Comparison of ENCODE assay signal across 1 cellular context in the genomic region with DNA sequence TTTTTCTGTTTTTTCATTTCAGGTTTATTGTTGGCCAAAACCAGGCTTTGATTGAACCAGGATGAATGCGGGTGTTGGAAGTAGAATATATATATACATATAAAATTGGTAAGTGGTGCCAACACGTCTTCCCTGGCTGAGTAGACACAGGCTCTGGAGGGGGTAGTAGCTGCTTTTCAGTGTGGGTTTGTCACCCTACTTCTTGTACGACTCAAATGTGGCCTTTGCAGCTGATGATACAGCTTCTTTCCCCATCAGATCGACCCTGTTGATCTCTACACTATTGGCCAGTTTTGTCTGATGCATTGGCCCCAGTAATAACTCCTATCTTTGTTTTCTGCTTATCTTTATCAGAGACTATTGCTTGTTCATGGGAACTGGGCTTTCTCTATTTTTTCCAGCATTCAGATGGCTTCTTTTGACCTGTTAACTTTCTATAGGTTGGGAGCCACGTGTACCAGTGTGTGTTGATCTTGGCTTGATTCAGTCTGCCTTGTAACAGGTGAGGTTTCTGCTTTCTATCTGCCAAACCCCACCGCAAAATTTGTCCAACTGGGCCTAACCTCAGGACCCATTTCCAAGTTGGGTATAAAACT.
TF ChIP-seq lines count a peak whose summit lies in the region.

No MANE protein-coding gene starts in this region.

TF ChIP-seq in HepG2, 621 proteins besides CTCF, POLR2A, EP300 and RAD21 (continued from another document and continues in another):
- TF ChIP-seq, protein P1, sequence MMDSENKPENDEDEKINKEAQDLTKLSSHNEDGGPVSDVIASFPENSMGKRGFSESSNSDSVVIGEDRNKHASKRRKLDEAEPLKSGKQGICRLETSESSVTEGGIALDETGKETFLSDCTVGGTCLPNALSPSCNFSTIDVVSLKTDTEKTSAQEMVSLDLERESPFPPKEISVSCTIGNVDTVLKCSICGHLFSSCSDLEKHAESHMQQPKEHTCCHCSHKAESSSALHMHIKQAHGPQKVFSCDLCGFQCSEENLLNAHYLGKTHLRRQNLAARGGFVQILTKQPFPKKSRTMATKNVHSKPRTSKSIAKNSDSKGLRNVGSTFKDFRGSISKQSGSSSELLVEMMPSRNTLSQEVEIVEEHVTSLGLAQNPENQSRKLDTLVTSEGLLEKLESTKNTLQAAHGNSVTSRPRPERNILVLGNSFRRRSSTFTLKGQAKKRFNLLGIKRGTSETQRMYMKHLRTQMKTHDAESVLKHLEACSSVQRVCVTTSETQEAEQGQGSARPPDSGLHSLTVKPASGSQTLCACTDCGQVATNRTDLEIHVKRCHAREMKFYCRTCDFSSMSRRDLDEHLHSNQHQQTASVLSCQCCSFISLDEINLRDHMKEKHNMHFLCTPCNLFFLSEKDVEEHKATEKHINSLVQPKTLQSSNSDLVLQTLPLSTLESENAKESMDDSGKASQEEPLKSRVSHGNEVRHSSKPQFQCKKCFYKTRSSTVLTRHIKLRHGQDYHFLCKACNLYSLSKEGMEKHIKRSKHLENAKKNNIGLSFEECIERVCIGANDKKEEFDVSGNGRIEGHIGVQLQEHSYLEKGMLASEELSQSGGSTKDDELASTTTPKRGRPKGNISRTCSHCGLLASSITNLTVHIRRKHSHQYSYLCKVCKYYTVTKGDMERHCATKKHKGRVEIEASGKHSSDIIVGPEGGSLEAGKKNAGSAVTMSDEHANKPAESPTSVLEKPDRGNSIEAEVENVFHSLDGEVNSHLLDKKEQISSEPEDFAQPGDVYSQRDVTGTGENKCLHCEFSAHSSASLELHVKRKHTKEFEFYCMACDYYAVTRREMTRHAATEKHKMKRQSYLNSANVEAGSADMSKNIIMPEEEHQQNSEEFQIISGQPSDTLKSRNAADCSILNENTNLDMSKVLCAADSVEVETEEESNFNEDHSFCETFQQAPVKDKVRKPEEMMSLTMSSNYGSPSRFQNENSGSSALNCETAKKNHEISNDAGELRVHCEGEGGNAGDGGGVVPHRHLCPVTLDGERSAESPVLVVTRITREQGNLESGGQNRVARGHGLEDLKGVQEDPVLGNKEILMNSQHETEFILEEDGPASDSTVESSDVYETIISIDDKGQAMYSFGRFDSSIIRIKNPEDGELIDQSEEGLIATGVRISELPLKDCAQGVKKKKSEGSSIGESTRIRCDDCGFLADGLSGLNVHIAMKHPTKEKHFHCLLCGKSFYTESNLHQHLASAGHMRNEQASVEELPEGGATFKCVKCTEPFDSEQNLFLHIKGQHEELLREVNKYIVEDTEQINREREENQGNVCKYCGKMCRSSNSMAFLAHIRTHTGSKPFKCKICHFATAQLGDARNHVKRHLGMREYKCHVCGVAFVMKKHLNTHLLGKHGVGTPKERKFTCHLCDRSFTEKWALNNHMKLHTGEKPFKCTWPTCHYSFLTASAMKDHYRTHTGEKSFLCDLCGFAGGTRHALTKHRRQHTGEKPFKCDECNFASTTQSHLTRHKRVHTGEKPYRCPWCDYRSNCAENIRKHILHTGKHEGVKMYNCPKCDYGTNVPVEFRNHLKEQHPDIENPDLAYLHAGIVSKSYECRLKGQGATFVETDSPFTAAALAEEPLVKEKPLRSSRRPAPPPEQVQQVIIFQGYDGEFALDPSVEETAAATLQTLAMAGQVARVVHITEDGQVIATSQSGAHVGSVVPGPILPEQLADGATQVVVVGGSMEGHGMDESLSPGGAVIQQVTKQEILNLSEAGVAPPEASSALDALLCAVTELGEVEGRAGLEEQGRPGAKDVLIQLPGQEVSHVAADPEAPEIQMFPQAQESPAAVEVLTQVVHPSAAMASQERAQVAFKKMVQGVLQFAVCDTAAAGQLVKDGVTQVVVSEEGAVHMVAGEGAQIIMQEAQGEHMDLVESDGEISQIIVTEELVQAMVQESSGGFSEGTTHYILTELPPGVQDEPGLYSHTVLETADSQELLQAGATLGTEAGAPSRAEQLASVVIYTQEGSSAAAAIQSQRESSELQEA (CRISPR knock-in tag; IDR thresholded peaks at IDR 0.05; ENCODE audit: not compliant biosample characterization), result no peak
- 0 out of 2 replicates have a peak, but pooled peaks have one; percentile 1 for TF ChIP-seq ETV5 (CRISPR knock-in tag; IDR thresholded peaks at IDR 0.05; ENCODE audit: borderline replicate concordance)
- no peak; the same call in 1 of the 2 replicates for TF ChIP-seq ZBED4 (CRISPR knock-in tag; IDR thresholded peaks at IDR 0.05; ENCODE audit: borderline replicate concordance)
- no peak for TF ChIP-seq TMF1 (CRISPR knock-in tag; IDR thresholded peaks at IDR 0.05; ENCODE audit: low read depth)
- TF ChIP-seq ERF (CRISPR knock-in tag; IDR thresholded peaks at IDR 0.05), result no peak
- TF ChIP-seq ZNF761 (CRISPR knock-in tag; conservative IDR thresholded peaks at IDR 0.05), result no peak
- no peak for TF ChIP-seq SALL1 (CRISPR knock-in tag; IDR thresholded peaks at IDR 0.05)
- no peak for TF ChIP-seq HIVEP1 (CRISPR knock-in tag; IDR thresholded peaks at IDR 0.05)
- TF ChIP-seq ZNF264 (CRISPR knock-in tag; IDR thresholded peaks at IDR 0.05), result no peak
- TF ChIP-seq SYNCRIP (IDR thresholded peaks at IDR 0.05; ENCODE audit: insufficient read depth, low read depth, low read length), result no peak
- TF ChIP-seq, protein P2, sequence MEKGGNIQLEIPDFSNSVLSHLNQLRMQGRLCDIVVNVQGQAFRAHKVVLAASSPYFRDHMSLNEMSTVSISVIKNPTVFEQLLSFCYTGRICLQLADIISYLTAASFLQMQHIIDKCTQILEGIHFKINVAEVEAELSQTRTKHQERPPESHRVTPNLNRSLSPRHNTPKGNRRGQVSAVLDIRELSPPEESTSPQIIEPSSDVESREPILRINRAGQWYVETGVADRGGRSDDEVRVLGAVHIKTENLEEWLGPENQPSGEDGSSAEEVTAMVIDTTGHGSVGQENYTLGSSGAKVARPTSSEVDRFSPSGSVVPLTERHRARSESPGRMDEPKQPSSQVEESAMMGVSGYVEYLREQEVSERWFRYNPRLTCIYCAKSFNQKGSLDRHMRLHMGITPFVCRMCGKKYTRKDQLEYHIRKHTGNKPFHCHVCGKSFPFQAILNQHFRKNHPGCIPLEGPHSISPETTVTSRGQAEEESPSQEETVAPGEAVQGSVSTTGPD (CRISPR knock-in tag; IDR thresholded peaks at IDR 0.05), result no peak
- TF ChIP-seq, protein P3, sequence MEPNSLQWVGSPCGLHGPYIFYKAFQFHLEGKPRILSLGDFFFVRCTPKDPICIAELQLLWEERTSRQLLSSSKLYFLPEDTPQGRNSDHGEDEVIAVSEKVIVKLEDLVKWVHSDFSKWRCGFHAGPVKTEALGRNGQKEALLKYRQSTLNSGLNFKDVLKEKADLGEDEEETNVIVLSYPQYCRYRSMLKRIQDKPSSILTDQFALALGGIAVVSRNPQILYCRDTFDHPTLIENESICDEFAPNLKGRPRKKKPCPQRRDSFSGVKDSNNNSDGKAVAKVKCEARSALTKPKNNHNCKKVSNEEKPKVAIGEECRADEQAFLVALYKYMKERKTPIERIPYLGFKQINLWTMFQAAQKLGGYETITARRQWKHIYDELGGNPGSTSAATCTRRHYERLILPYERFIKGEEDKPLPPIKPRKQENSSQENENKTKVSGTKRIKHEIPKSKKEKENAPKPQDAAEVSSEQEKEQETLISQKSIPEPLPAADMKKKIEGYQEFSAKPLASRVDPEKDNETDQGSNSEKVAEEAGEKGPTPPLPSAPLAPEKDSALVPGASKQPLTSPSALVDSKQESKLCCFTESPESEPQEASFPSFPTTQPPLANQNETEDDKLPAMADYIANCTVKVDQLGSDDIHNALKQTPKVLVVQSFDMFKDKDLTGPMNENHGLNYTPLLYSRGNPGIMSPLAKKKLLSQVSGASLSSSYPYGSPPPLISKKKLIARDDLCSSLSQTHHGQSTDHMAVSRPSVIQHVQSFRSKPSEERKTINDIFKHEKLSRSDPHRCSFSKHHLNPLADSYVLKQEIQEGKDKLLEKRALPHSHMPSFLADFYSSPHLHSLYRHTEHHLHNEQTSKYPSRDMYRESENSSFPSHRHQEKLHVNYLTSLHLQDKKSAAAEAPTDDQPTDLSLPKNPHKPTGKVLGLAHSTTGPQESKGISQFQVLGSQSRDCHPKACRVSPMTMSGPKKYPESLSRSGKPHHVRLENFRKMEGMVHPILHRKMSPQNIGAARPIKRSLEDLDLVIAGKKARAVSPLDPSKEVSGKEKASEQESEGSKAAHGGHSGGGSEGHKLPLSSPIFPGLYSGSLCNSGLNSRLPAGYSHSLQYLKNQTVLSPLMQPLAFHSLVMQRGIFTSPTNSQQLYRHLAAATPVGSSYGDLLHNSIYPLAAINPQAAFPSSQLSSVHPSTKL (CRISPR knock-in tag; IDR thresholded peaks at IDR 0.05), result no peak
- TF ChIP-seq, protein P4, sequence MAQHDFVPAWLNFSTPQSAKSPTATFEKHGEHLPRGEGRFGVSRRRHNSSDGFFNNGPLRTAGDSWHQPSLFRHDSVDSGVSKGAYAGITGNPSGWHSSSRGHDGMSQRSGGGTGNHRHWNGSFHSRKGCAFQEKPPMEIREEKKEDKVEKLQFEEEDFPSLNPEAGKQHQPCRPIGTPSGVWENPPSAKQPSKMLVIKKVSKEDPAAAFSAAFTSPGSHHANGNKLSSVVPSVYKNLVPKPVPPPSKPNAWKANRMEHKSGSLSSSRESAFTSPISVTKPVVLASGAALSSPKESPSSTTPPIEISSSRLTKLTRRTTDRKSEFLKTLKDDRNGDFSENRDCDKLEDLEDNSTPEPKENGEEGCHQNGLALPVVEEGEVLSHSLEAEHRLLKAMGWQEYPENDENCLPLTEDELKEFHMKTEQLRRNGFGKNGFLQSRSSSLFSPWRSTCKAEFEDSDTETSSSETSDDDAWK (CRISPR knock-in tag; IDR thresholded peaks at IDR 0.05), result no peak
- TF ChIP-seq RNF2 (conservative IDR thresholded peaks at IDR 0.05; ENCODE audit: low read depth), result no peak
- no peak for TF ChIP-seq ZNF292 (CRISPR knock-in tag; IDR thresholded peaks at IDR 0.05; ENCODE audit: borderline replicate concordance, low read depth)
- no peak for TF ChIP-seq TSC22D2 (CRISPR knock-in tag; IDR thresholded peaks at IDR 0.05; ENCODE audit: borderline replicate concordance)
- no peak for TF ChIP-seq ZFP36L1 (CRISPR knock-in tag; IDR thresholded peaks at IDR 0.05)
- TF ChIP-seq POLR2G (IDR thresholded peaks at IDR 0.05; ENCODE audit: low read depth, low read length), result no peak
- no peak for TF ChIP-seq FOXK1 (CRISPR knock-in tag; IDR thresholded peaks at IDR 0.05; ENCODE audit: borderline replicate concordance, low read depth)
- TF ChIP-seq CHD4 (IDR thresholded peaks at IDR 0.05; ENCODE audit: borderline replicate concordance, low read length), result no peak
- TF ChIP-seq, protein P5, sequence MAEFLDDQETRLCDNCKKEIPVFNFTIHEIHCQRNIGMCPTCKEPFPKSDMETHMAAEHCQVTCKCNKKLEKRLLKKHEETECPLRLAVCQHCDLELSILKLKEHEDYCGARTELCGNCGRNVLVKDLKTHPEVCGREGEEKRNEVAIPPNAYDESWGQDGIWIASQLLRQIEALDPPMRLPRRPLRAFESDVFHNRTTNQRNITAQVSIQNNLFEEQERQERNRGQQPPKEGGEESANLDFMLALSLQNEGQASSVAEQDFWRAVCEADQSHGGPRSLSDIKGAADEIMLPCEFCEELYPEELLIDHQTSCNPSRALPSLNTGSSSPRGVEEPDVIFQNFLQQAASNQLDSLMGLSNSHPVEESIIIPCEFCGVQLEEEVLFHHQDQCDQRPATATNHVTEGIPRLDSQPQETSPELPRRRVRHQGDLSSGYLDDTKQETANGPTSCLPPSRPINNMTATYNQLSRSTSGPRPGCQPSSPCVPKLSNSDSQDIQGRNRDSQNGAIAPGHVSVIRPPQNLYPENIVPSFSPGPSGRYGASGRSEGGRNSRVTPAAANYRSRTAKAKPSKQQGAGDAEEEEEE (CRISPR knock-in tag; IDR thresholded peaks at IDR 0.05; ENCODE audit: borderline replicate concordance), result no peak
- TF ChIP-seq, protein P6, sequence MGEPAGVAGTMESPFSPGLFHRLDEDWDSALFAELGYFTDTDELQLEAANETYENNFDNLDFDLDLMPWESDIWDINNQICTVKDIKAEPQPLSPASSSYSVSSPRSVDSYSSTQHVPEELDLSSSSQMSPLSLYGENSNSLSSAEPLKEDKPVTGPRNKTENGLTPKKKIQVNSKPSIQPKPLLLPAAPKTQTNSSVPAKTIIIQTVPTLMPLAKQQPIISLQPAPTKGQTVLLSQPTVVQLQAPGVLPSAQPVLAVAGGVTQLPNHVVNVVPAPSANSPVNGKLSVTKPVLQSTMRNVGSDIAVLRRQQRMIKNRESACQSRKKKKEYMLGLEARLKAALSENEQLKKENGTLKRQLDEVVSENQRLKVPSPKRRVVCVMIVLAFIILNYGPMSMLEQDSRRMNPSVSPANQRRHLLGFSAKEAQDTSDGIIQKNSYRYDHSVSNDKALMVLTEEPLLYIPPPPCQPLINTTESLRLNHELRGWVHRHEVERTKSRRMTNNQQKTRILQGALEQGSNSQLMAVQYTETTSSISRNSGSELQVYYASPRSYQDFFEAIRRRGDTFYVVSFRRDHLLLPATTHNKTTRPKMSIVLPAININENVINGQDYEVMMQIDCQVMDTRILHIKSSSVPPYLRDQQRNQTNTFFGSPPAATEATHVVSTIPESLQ (CRISPR knock-in tag; conservative IDR thresholded peaks at IDR 0.05), result no peak
- TF ChIP-seq THAP8 (CRISPR knock-in tag; IDR thresholded peaks at IDR 0.05; ENCODE audit: borderline replicate concordance), result no peak
- TF ChIP-seq ZKSCAN1 (IDR thresholded peaks at IDR 0.05; ENCODE audit: low read length), result no peak
